Comparison of ENCODE assay signal across 1 cellular context in the genomic region with DNA sequence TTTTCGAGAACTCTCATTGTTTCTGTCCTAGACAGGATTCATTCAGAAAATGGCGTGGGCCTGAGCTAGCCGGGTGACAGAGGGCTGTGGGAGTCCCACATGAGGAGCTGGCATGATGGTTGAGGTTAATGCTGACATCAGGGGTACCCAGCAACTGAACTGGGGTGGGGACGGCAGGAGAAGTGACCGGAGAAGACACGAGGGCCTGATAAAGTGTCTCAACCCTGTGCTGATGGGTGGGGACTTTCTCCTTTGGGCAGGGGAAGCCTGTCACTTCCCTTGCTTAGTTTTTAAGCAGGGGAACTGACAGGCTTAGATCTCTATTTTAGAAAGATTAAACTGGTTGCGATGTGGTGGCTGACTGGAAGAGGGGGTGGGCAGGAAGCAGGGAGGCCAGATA.
TF ChIP-seq lines count a peak whose summit lies in the region.

No MANE protein-coding gene starts in this region.

TF ChIP-seq in H1, 55 proteins besides CTCF, POLR2A, EP300 and RAD21:
- TF ChIP-seq CBX8 (IDR thresholded peaks at IDR 0.05; ENCODE audit: borderline replicate concordance, low read depth, low read length): no peak
TF ChIP-seq in H1: peak in this region for 0.
